ENCODE assay signal across 8 cellular contexts in the genomic region with DNA sequence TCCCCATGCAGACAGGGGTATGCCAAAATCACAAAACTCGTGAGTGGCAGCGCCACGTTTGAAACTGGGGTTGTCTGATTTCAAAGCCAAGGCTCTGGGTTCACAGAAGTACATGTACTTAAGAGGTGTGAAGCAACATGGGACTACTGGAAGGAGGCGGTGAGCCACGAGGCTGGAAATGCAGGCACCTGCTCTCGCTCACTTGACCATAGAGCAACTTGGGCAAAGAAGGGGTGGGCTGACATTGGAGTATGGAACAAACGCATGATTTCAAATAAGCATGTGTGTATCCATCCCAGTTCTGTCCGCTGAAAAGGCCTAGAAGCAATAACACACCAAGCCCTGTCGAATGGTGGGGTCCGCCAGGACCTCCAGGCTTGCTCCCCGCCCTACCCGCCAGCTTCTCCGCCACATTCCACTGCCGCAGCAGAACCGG. TPM values are rescaled to one million over a fixed set of nuclear protein-coding genes. Genes with fewer than 3 reads are reported as not detected.
A peak's percentile ranks its signal among the peaks of the same experiment; 100 is the strongest.
DNase-seq lines count a peak whose midpoint lies in the region; ATAC-seq and TF ChIP-seq lines count a peak whose summit lies in the region.

No MANE protein-coding gene starts in this region.

- peak overlapping the region; percentile 98 for H3K27ac Mint-ChIP-seq in activated CD8-positive, alpha-beta T cell treated with anti-CD3 and anti-CD28 coated beads for 36 hours

- DNase-seq in GF-D8 (lab: John Stamatoyannopoulos, UW) (peak; percentile 55), HK-2 (ENCODE audit: unreplicated experiment) (peak; percentile 34), cardiac muscle cell (ENCODE audit: low read depth in 1 of 2, low spot score in 1 of 2) (peak; percentile 33 to 36), prostate gland (ENCODE audit: low spot score) (no peak), GM20000 (ENCODE audit: low spot score) (no peak), amniotic stem cell (lab: John Stamatoyannopoulos, UW) (no peak)
- DNase-seq in activated CD8-positive, alpha-beta T cell treated with anti-CD3 and anti-CD28 coated beads for 36 hours = peak; percentile 43

- peak; percentile 8 for ATAC-seq in GM21423 (IDR thresholded peaks at IDR 0.05; ENCODE audit: unreplicated experiment)
- ATAC-seq in activated CD8-positive, alpha-beta T cell treated with anti-CD3 and anti-CD28 coated beads for 36 hours = peak; percentile 2

- no peaks in the 10 kb centered on the region for H3K27me3 Mint-ChIP-seq in activated CD8-positive, alpha-beta T cell treated with anti-CD3 and anti-CD28 coated beads for 36 hours

- no peak for TF ChIP-seq CTCF in activated CD8-positive, alpha-beta T cell treated with anti-CD3 and anti-CD28 coated beads for 36 hours (IDR thresholded peaks at IDR 0.05)
- TF ChIP-seq CTCF in cardiac muscle cell (IDR thresholded peaks at IDR 0.05; ENCODE audit: low read depth, low read length) (no peak), prostate gland (IDR thresholded peaks at IDR 0.05) (no peak), GM20000 (IDR thresholded peaks at IDR 0.05; ENCODE audit: extremely low read depth, missing control alignments) (no peak)

- CTCF ChIA-PET in activated CD8-positive, alpha-beta T cell treated with anti-CD3 and anti-CD28 coated beads for 36 hours (lab: Charles Lee) = interaction anchor here (0.6 to 2.0 kb wide), 5 partner anchors 38 to 282 kb away, joined by 3 to 7 read pairs (median 3); a partner anchor contains a TSS

- peak overlapping the region; percentile 80 for H3K4me3 ChIP-seq in cardiac muscle cell
- H3K4me3 ChIP-seq in prostate gland = peak overlapping the region; percentile 98 to 99

- H3K36me3 ChIP-seq in cardiac muscle cell (no peaks in the 10 kb centered on the region), prostate gland (no peaks in the 10 kb centered on the region)

- H3K9me3 Mint-ChIP-seq in activated CD8-positive, alpha-beta T cell treated with anti-CD3 and anti-CD28 coated beads for 36 hours = no peaks in the 10 kb centered on the region

- no peak for TF ChIP-seq POLR2A in prostate gland (IDR thresholded peaks at IDR 0.05)

- POLR2A ChIA-PET in activated CD8-positive, alpha-beta T cell treated with anti-CD3 and anti-CD28 coated beads for 36 hours (lab: Charles Lee) = interaction anchor here (0.6 to 2.5 kb wide), 8 partner anchors 9 to 323 kb away, joined by 3 to 13 read pairs (median 4); a partner anchor contains a TSS

- H3K9me3 ChIP-seq in cardiac muscle cell (ENCODE audit: low read depth) = no peaks in the 10 kb centered on the region
- no peaks in the 10 kb centered on the region for H3K9me3 ChIP-seq in prostate gland

- H3K4me3 Mint-ChIP-seq in activated CD8-positive, alpha-beta T cell treated with anti-CD3 and anti-CD28 coated beads for 36 hours = peak overlapping the region; percentile 99

- under 1% methylated on average over 15 of the region's 15 CpGs for WGBS in prostate gland

- intact Hi-C loops in activated CD8-positive, alpha-beta T cell treated with anti-CD3 and anti-CD28 coated beads for 36 hours (cut with micrococcal nuclease) = no loop called here
- intact Hi-C loops in prostate gland (cut with DNase I) = no loop called here

- peaks cover 19% of the 10 kb centered on the region for H3K36me3 Mint-ChIP-seq in activated CD8-positive, alpha-beta T cell treated with anti-CD3 and anti-CD28 coated beads for 36 hours (ENCODE audit: low read depth)

- H3K27me3 ChIP-seq in cardiac muscle cell (no peaks in the 10 kb centered on the region), prostate gland (replicated peaks; ENCODE audit: insufficient read depth) (no peaks in the 10 kb centered on the region)

- H3K27ac ChIP-seq in cardiac muscle cell (peak overlapping the region; percentile 57), prostate gland (peak overlapping the region; percentile 94 to 95)

- H3K4me1 ChIP-seq in cardiac muscle cell (ENCODE audit: low read depth) = peaks cover 6% of the 10 kb centered on the region
- H3K4me1 ChIP-seq in prostate gland (replicated peaks) = no peaks in the 10 kb centered on the region

- peaks cover 22% of the 10 kb centered on the region for H3K4me1 Mint-ChIP-seq in activated CD8-positive, alpha-beta T cell treated with anti-CD3 and anti-CD28 coated beads for 36 hours (ENCODE audit: low read depth)

RNA-seq across cellular contexts. Expression of a gene that starts 0.6 kb away (rescaled TPM):
- total RNA-seq in activated CD8-positive, alpha-beta T cell treated with anti-CD3 and anti-CD28 coated beads for 36 hours = 100 to 1,000 TPM; 331 to 341 TPM
- total RNA-seq in cardiac muscle cell (27.1 and 29.5 TPM in 2 replicates), prostate gland (10 to 100 TPM; 54.8 to 69.2 TPM)
- 39.3 and 62.9 TPM in 2 replicates for polyA plus RNA-seq in cardiac muscle cell

Comparison
In these comparisons a context has a peak if more than half of its experiments do, and no peak if none do; other contexts are left out.
1. DNase-seq: peak in GF-D8 (single experiment), HK-2 (single experiment), activated CD8-positive, alpha-beta T cell treated with anti-CD3 and anti-CD28 coated beads for 36 hours (single experiment) and cardiac muscle cell (2 of 2); none in prostate gland (single experiment), GM20000 (single experiment) and amniotic stem cell (single experiment).
2. RNA of a gene that starts 0.6 kb away (total RNA-seq): 331 to 341 TPM in activated CD8-positive, alpha-beta T cell treated with anti-CD3 and anti-CD28 coated beads for 36 hours; 54.8 to 69.2 TPM in prostate gland and 27.1 to 29.5 TPM in cardiac muscle cell; every median in the first group is over 4 times any median in the second.